10 cellular contexts compared by ENCODE assay signal in the genomic region with DNA sequence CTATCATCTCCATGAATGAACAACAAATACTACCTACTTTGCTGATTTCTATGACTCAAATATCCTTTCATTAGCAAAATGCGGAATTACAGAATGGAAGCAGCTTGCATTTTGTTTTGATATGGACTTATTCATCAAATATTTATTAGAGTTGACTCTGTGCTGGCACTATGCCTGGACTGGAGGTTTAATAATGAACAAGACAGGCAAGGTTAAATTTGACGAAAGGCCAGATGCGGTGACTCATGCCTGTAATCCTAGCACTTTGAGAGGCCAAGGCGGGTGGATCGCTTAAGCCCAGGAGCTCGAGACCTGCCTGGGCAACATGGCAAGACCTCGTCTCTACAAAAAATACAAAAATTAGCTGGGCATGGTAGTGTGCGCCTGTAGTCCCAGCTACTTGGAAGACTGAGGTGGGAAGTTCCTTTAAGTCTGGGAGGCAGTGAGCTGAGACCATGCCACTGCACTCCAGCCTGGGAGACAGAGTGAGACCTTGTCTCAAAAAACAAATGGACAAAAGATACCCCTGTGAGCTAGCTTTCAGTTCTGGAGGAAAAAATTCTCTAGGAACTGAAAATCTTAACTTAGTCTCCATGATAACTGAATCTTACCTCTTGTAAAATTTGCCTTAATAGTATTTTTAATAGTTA. TPM values are rescaled to one million over a fixed set of nuclear protein-coding genes. Genes with fewer than 3 reads are reported as not detected.
DNase-seq lines count a peak whose midpoint lies in the region; ATAC-seq and TF ChIP-seq lines count a peak whose summit lies in the region.
"Had no signal": no experiment of that assay in that cellular context is flagged by ENCODE, and none has a peak within 500 bp of the region (broad histone marks: within the 10 kb centered on the region; RNA-seq: fewer than 3 reads in every experiment).

No MANE protein-coding gene starts in this region.

- ATAC-seq in esophagus mucosa (peak; percentile 91), GM18873 (IDR thresholded peaks at IDR 0.05; ENCODE audit: low FRiP score, unreplicated experiment) (no peak)
- ATAC-seq: sciatic nerve had no signal

- CTCF ChIA-PET in activated CD4-positive, alpha-beta memory T cell treated with anti-CD3 and anti-CD28 coated beads for 36 hours (lab: Charles Lee): no interaction called here

- TF ChIP-seq CTCF in prostate gland (IDR thresholded peaks at IDR 0.05): no peak
- no peak for TF ChIP-seq CTCF in left ventricle myocardium inferior (IDR thresholded peaks at IDR 0.05; ENCODE audit: borderline replicate concordance)
- no peak for TF ChIP-seq CTCF in H9 (conservative IDR thresholded peaks at IDR 0.05)

- H3K23ac ChIP-seq in H9 (ENCODE audit: insufficient read length, low read depth, low read length): no peak overlapping the region

- H4K8ac ChIP-seq in H9 (replicated peaks; ENCODE audit: insufficient read length, low read depth, low read length): no peak overlapping the region

- H3K56ac ChIP-seq in H9 (ENCODE audit: insufficient read length, low read depth, low read length): no peak overlapping the region

- H3K36me3 ChIP-seq in prostate gland: no peaks in the 10 kb centered on the region
- H3K36me3 ChIP-seq in left ventricle myocardium inferior: no peaks in the 10 kb centered on the region

- H2BK5ac ChIP-seq in H9 (ENCODE audit: insufficient read length, low read length): no peak overlapping the region

- H2AK5ac ChIP-seq in H9 (ENCODE audit: insufficient read length, low read length): no peak overlapping the region

- H3K9me3 Mint-ChIP-seq in activated CD4-positive, alpha-beta memory T cell treated with anti-CD3 and anti-CD28 coated beads for 36 hours: peaks cover 2% of the 10 kb centered on the region
- peaks cover 0 to 2% of the 10 kb centered on the region in 2 experiments; a peak in 1 of 5 replicates for H3K9me3 Mint-ChIP-seq in H9
- H3K9me3 Mint-ChIP-seq: type B pancreatic cell had no signal

- intact Hi-C loops in prostate gland (cut with DNase I) (no loop called here), left ventricle myocardium inferior (cut with micrococcal nuclease) (no loop called here)
- intact Hi-C loops in activated CD4-positive, alpha-beta memory T cell treated with anti-CD3 and anti-CD28 coated beads for 36 hours (cut with micrococcal nuclease): no loop called here

- POLR2A ChIA-PET in activated CD4-positive, alpha-beta memory T cell treated with anti-CD3 and anti-CD28 coated beads for 36 hours (lab: Charles Lee): no interaction called here

- no peaks in the 10 kb centered on the region for H3K36me3 Mint-ChIP-seq in activated CD4-positive, alpha-beta memory T cell treated with anti-CD3 and anti-CD28 coated beads for 36 hours
- no peaks in the 10 kb centered on the region; a peak in 1 of 7 replicates for H3K36me3 Mint-ChIP-seq in H9 (ENCODE audit: insufficient read depth in 1 of 3, low read depth in 3 of 3)
- H3K36me3 Mint-ChIP-seq: type B pancreatic cell had no signal

- TF ChIP-seq POLR2A in prostate gland (IDR thresholded peaks at IDR 0.05): no peak

- H3K4ac ChIP-seq in H9 (ENCODE audit: low read depth, low read length): no peak overlapping the region

- H3K23me2 ChIP-seq in H9 (ENCODE audit: insufficient read length, low read depth, low read length, poor library complexity, severe bottlenecking): no peaks in the 10 kb centered on the region

- 8% methylated on average over 8 of the region's 8 CpGs for WGBS in prostate gland
- WGBS in H9 (ENCODE audit: extremely low coverage, insufficient read length, low lambda C conversion rate): no CpG with 5 or more reads among the region's 8 CpGs

- H3K4me1 Mint-ChIP-seq in activated CD4-positive, alpha-beta memory T cell treated with anti-CD3 and anti-CD28 coated beads for 36 hours (ENCODE audit: low read depth): no peaks in the 10 kb centered on the region
- H3K4me1 Mint-ChIP-seq in H9: no peaks in the 10 kb centered on the region

- H3T11ph ChIP-seq in H9 (ENCODE audit: low read length): no peak overlapping the region

- H3K27me3 ChIP-seq in prostate gland (replicated peaks; ENCODE audit: insufficient read depth): no peaks in the 10 kb centered on the region
- H3K27me3 ChIP-seq in left ventricle myocardium inferior (ENCODE audit: low read depth): no peaks in the 10 kb centered on the region
- H3K27me3 ChIP-seq in H9 (ENCODE audit: insufficient read depth, low read length): no peaks in the 10 kb centered on the region

- H3K4me1 ChIP-seq in prostate gland (replicated peaks) (no peaks in the 10 kb centered on the region), left ventricle myocardium inferior (no peaks in the 10 kb centered on the region), H9 (ENCODE audit: insufficient read depth, low read length) (no peaks in the 10 kb centered on the region)

- H4K5ac ChIP-seq in H9 (ENCODE audit: insufficient read length, low read depth, low read length): no peak overlapping the region

- H4K20me1 ChIP-seq in H9 (ENCODE audit: control insufficient read depth, insufficient read depth, insufficient read length): no peaks in the 10 kb centered on the region

- H3K4me3 Mint-ChIP-seq in activated CD4-positive, alpha-beta memory T cell treated with anti-CD3 and anti-CD28 coated beads for 36 hours: no peak overlapping the region
- no peak overlapping the region for H3K4me3 Mint-ChIP-seq in H9
- H3K4me3 Mint-ChIP-seq: type B pancreatic cell had no signal

- no peak overlapping the region for H2BK15ac ChIP-seq in H9 (ENCODE audit: low read depth, low read length)

- H2AFZ ChIP-seq in H9 (ENCODE audit: low read length): no peak overlapping the region

- no peak overlapping the region for H4K91ac ChIP-seq in H9 (ENCODE audit: insufficient read length, low read depth, low read length)

- no peak overlapping the region for H3K4me3 ChIP-seq in prostate gland
- H3K4me3 ChIP-seq in left ventricle myocardium inferior: no peak overlapping the region

- H3K27ac Mint-ChIP-seq in activated CD4-positive, alpha-beta memory T cell treated with anti-CD3 and anti-CD28 coated beads for 36 hours: no peak overlapping the region
- H3K27ac Mint-ChIP-seq in H9: no peak overlapping the region
- H3K27ac Mint-ChIP-seq: type B pancreatic cell had no signal

- no peak overlapping the region for H2BK20ac ChIP-seq in H9 (ENCODE audit: low read depth, low read length, poor library complexity, severe bottlenecking)

- peak; percentile 77 for DNase-seq in EH (ENCODE audit: low read depth)
- DNase-seq in NCI-H69 (lab: John Stamatoyannopoulos, UW): peak; percentile 39
- DNase-seq in prostate gland (ENCODE audit: low spot score): peak; percentile 93
- no peak for DNase-seq in left ventricle myocardium inferior
- no peak for DNase-seq in activated CD4-positive, alpha-beta memory T cell treated with anti-CD3 and anti-CD28 coated beads for 36 hours
- DNase-seq in H9: no peak

- H3K79me2 ChIP-seq in H9 (ENCODE audit: insufficient read depth, low read length): no peaks in the 10 kb centered on the region

- no peak overlapping the region for H3K9ac ChIP-seq in H9 (ENCODE audit: extremely low read depth, insufficient read length, low read length)

- H2BK120ac ChIP-seq in H9 (ENCODE audit: low read depth, low read length, poor library complexity, severe bottlenecking): no peak overlapping the region

- H2BK12ac ChIP-seq in H9 (ENCODE audit: insufficient read length, low read depth, low read length): no peak overlapping the region

- no peak overlapping the region for H3K14ac ChIP-seq in H9 (ENCODE audit: insufficient read depth, low read length)

- no peak overlapping the region for H3K27ac ChIP-seq in prostate gland
- no peak overlapping the region for H3K27ac ChIP-seq in left ventricle myocardium inferior (replicated peaks)
- no peak overlapping the region for H3K27ac ChIP-seq in H9 (ENCODE audit: insufficient read length, low read depth, low read length)

- H3K79me1 ChIP-seq in H9 (ENCODE audit: insufficient read depth, low read depth, low read length, poor library complexity, severe bottlenecking): no peaks in the 10 kb centered on the region

- H3K27me3 Mint-ChIP-seq in activated CD4-positive, alpha-beta memory T cell treated with anti-CD3 and anti-CD28 coated beads for 36 hours: no peaks in the 10 kb centered on the region
- H3K27me3 Mint-ChIP-seq in H9 (ENCODE audit: low read depth): no peaks in the 10 kb centered on the region
- H3K27me3 Mint-ChIP-seq: type B pancreatic cell had no signal

- H3K4me2 ChIP-seq in H9 (ENCODE audit: insufficient read depth, insufficient read length, low read length): no peak overlapping the region

- H3K9me3 ChIP-seq in prostate gland: no peaks in the 10 kb centered on the region
- H3K9me3 ChIP-seq in left ventricle myocardium inferior (replicated peaks): no peaks in the 10 kb centered on the region
- H3K9me3 ChIP-seq in H9 (ENCODE audit: control insufficient read depth, low read depth, low read length): no peaks in the 10 kb centered on the region

- H3K18ac ChIP-seq in H9 (ENCODE audit: insufficient read length, low read depth, low read length): no peak overlapping the region

RNA-seq across cellular contexts. Expression of gene SOD1, which starts 29.3 kb away (rescaled TPM):
- total RNA-seq in esophagus mucosa (167 TPM), prostate gland (100 to 1,000 TPM; 165 to 282 TPM), left ventricle myocardium inferior (421 TPM), H9 (2021) (196 and 201 TPM in 2 replicates)
- total RNA-seq in activated CD4-positive, alpha-beta memory T cell treated with anti-CD3 and anti-CD28 coated beads for 36 hours: 100 to 1,000 TPM; 280 to 286 TPM

Comparison
In these comparisons a context has a peak if more than half of its experiments do, and no peak if none do; other contexts are left out.
1. DNase-seq: peak in EH (single experiment), NCI-H69 (single experiment) and prostate gland (single experiment); none in left ventricle myocardium inferior (single experiment), activated CD4-positive, alpha-beta memory T cell treated with anti-CD3 and anti-CD28 coated beads for 36 hours (single experiment) and H9 (single experiment).